Comparison of ENCODE assay signal across 8 cellular contexts in genomic region chr1:53062731-53063591, GRCh38. TPM values are rescaled to one million over a fixed set of nuclear protein-coding genes. Genes with fewer than 3 reads are reported as not detected.
A peak's percentile ranks its signal among the peaks of the same experiment; 100 is the strongest.
DNase-seq lines count a peak whose midpoint lies in the region; ATAC-seq, FAIRE-seq and TF ChIP-seq lines count a peak whose summit lies in the region.
"Had no signal": no experiment of that assay in that cellular context is flagged by ENCODE, and none has a peak within 500 bp of the region (broad histone marks: within the 10 kb centered on the region; RNA-seq: fewer than 3 reads in every experiment).

No MANE protein-coding gene starts in this region.

- peaks cover 4% of the 10 kb centered on the region; the same call in 1 of the 2 replicates for H3K27me3 Mint-ChIP-seq in HFFc6 (ENCODE audit: insufficient read depth)
- peaks cover 48% of the 10 kb centered on the region for H3K27me3 Mint-ChIP-seq in stimulated activated naive CD8-positive, alpha-beta T cell treated with anti-CD3 and anti-CD28 coated beads, Interleukin-15, Interleukin-2, amounts not matched to agents 100 ng/mL and 50 ng/mL, for 24 hours

- TF ChIP-seq CTCF in HFFc6 (IDR thresholded peaks at IDR 0.05) = peak; percentile 25; the same call in 1 of the 2 replicates
- TF ChIP-seq CTCF in colonic mucosa (IDR thresholded peaks at IDR 0.05) = no peak
- TF ChIP-seq CTCF in HepG2 (CRISPR knock-in tag; IDR thresholded peaks at IDR 0.05) = no peak

- H3K9ac ChIP-seq in colonic mucosa (ENCODE audit: low read depth in 2 of 2, low read length in 2 of 2) (peak overlapping the region in 1 of 2 donors; percentile 63), HepG2 (ENCODE audit: insufficient read depth, low read depth, low read length) (no peak overlapping the region)
- H3K9ac ChIP-seq: KMS-11 had no signal

- TF ChIP-seq RAD21 in HepG2 (CRISPR knock-in tag; IDR thresholded peaks at IDR 0.05) = no peak

- CTCF ChIA-PET in HepG2 (lab: Yijun Ruan, JAX; ENCODE audit: low intra/inter-chr PET ratio, low total read pairs) = no interaction called here

- peak overlapping the region; percentile 80 for H3K4me3 Mint-ChIP-seq in HFFc6
- peak overlapping the region; percentile 17 for H3K4me3 Mint-ChIP-seq in stimulated activated naive CD8-positive, alpha-beta T cell treated with anti-CD3 and anti-CD28 coated beads, Interleukin-15, Interleukin-2, amounts not matched to agents 100 ng/mL and 50 ng/mL, for 24 hours

- TF ChIP-seq EP300 in HepG2 (IDR thresholded peaks at IDR 0.05; ENCODE audit: low read depth in 2 of 2, low read length in 2 of 2) = no peak
- TF ChIP-seq EP300 in HepG2 (CRISPR knock-in tag; IDR thresholded peaks at IDR 0.05; ENCODE audit: borderline replicate concordance) = no peak

- no peaks in the 10 kb centered on the region for H3K36me3 Mint-ChIP-seq in HFFc6 (ENCODE audit: low read depth)
- H3K36me3 Mint-ChIP-seq in stimulated activated naive CD8-positive, alpha-beta T cell treated with anti-CD3 and anti-CD28 coated beads, Interleukin-15, Interleukin-2, amounts not matched to agents 100 ng/mL and 50 ng/mL, for 24 hours (ENCODE audit: low read depth) = no peaks in the 10 kb centered on the region

- H3K4me1 ChIP-seq in colonic mucosa (no peaks in the 10 kb centered on the region), HepG2 (ENCODE audit: insufficient read depth, low read length) (no peaks in the 10 kb centered on the region)

- no peak overlapping the region for H3K27ac Mint-ChIP-seq in HFFc6
- no peak overlapping the region for H3K27ac Mint-ChIP-seq in stimulated activated naive CD8-positive, alpha-beta T cell treated with anti-CD3 and anti-CD28 coated beads, Interleukin-15, Interleukin-2, amounts not matched to agents 100 ng/mL and 50 ng/mL, for 24 hours

- H3K79me2 ChIP-seq in HepG2 (ENCODE audit: insufficient read depth, low read length) = no peaks in the 10 kb centered on the region

- H3K4me1 Mint-ChIP-seq in HFFc6 (ENCODE audit: low read depth) = peaks cover 28% of the 10 kb centered on the region
- no peaks in the 10 kb centered on the region for H3K4me1 Mint-ChIP-seq in stimulated activated naive CD8-positive, alpha-beta T cell treated with anti-CD3 and anti-CD28 coated beads, Interleukin-15, Interleukin-2, amounts not matched to agents 100 ng/mL and 50 ng/mL, for 24 hours (ENCODE audit: low read depth)

- POLR2A ChIA-PET in HepG2 (lab: Yijun Ruan, JAX) = no interaction called here

- DNase-seq in HFFc6 (no peak), colonic mucosa (no peak), HepG2 (ENCODE audit: low spot score) (no peak), globus pallidus (ENCODE audit: low spot score) (no peak)

- H3K4me3 ChIP-seq in colonic mucosa (peak overlapping the region; percentile 37), HepG2 (replicated peaks in 1 of 3; ENCODE audit: insufficient read depth in 1 of 3, low read depth in 2 of 3, low read length in 3 of 3) (no peak overlapping the region)

- no peaks in the 10 kb centered on the region for H3K9me3 Mint-ChIP-seq in HFFc6
- H3K9me3 Mint-ChIP-seq in stimulated activated naive CD8-positive, alpha-beta T cell treated with anti-CD3 and anti-CD28 coated beads, Interleukin-15, Interleukin-2, amounts not matched to agents 100 ng/mL and 50 ng/mL, for 24 hours = no peaks in the 10 kb centered on the region

- TF ChIP-seq POLR2A in HepG2 (IDR thresholded peaks at IDR 0.05; ENCODE audit: insufficient read depth in 1 of 2, low read depth in 2 of 2, low read length in 2 of 2) = no peak

- no peaks in the 10 kb centered on the region for H4K20me1 ChIP-seq in HepG2 (ENCODE audit: insufficient read depth, low read length)

- H3K9me3 ChIP-seq in colonic mucosa (no peaks in the 10 kb centered on the region), HepG2 (ENCODE audit: low read length) (no peaks in the 10 kb centered on the region)

- no peak for ATAC-seq in HepG2
- no peak for ATAC-seq in GM18498 (IDR thresholded peaks at IDR 0.05; ENCODE audit: unreplicated experiment)
- ATAC-seq in GM18858 (IDR thresholded peaks at IDR 0.05; ENCODE audit: unreplicated experiment) = no peak

- intact Hi-C loops in colonic mucosa (cut with DNase I) (no loop called here), HepG2 (cut with micrococcal nuclease; ENCODE audit: unreplicated experiment) (no loop called here)

- H3K27ac ChIP-seq in colonic mucosa = no peak overlapping the region
- no peak overlapping the region for H3K27ac ChIP-seq in HepG2 (ENCODE audit: extremely low read length, insufficient read depth, low read length)
- H3K27ac ChIP-seq: KMS-11 had no signal

- BruUV-seq in HepG2 (replicated peaks; lab: Mats Ljungman, UMichigan) = no TSS peak

- no peak overlapping the region for H3K4me2 ChIP-seq in HepG2 (ENCODE audit: low read depth, low read length)
- H3K4me2 ChIP-seq: KMS-11 had no signal

- peaks cover 32% of the 10 kb centered on the region for H3K27me3 ChIP-seq in colonic mucosa
- peaks cover 4 to 20% of the 10 kb centered on the region in 2 experiments for H3K27me3 ChIP-seq in HepG2 (ENCODE audit: control insufficient read depth in 1 of 2, insufficient read depth in 2 of 2, low read length in 2 of 2)

- WGBS in HepG2 (ENCODE audit: low lambda C conversion rate) = 87% methylated on average over 51 of the region's 58 CpGs

- no peak for FAIRE-seq in HepG2 (lab: Jason Lieb, UNC)

- H3K36me3 ChIP-seq in colonic mucosa = no peaks in the 10 kb centered on the region
- no peaks in the 10 kb centered on the region for H3K36me3 ChIP-seq in HepG2 (replicated peaks in 1 of 2; ENCODE audit: control insufficient read depth in 1 of 2, insufficient read depth in 2 of 2, low read length in 2 of 2)

- H2AFZ ChIP-seq in HepG2 (ENCODE audit: low read length) = no peak overlapping the region

- in situ Hi-C loops in HepG2 (cut with HindIII; ENCODE audit: extremely low pct_ligation_motif_present, low pct_unique_long_range_greater_than_20kb) = no loop called here

TF ChIP-seq in HepG2, 621 proteins besides CTCF, POLR2A, EP300 and RAD21:
- TF ChIP-seq ZBTB33 (CRISPR knock-in tag; IDR thresholded peaks at IDR 0.05) = 0 out of 2 replicates have a peak, but pooled peaks have one; percentile 24
- TF ChIP-seq ZNF549 (CRISPR knock-in tag; IDR thresholded peaks at IDR 0.05) = no peak

RNA-seq across cellular contexts. Expression of gene PODN, which starts 0.9 kb away (rescaled TPM):
- 10 to 100 TPM in 5 of 6 experiments, 1 to 10 TPM in 1; 9.4 to 12.9 (median 10.8) TPM for total RNA-seq in HFFc6 (2021; fragmentation: NEBNext Ultra II Directional; extraction: Animal tissue kit (Norgen Biotek cat#: 25700))
- total RNA-seq in colonic mucosa (1 to 10 TPM; 3.2 to 9.1 TPM), HepG2 (2016; rRNA removed; fragmentation: Illumina TruSeq; extraction: Trizol) (not detected in 2 replicates)
- not detected in 2 replicates for total RNA-seq in HepG2 (2016; cell fraction: cytosol; rRNA removed; fragmentation: Illumina TruSeq; extraction: Trizol; ENCODE audit: low read depth)
- total RNA-seq in HepG2 (2016; cell fraction: insoluble cytoplasmic fraction; rRNA removed; fragmentation: Illumina TruSeq; extraction: Trizol) = not detected in 2 replicates
- total RNA-seq in HepG2 (2016; cell fraction: membrane; rRNA removed; fragmentation: Illumina TruSeq; extraction: Trizol) = not detected in 2 replicates
- not detected in 2 replicates for total RNA-seq in HepG2 (2016; cell fraction: nucleus; rRNA removed; fragmentation: Illumina TruSeq; extraction: Trizol)
- 0.10 and 0.13 TPM in 2 replicates for polyA plus RNA-seq in HepG2 (2011; rRNA removed)
- polyA plus RNA-seq in HepG2 (2011; cell fraction: cytosol; rRNA removed) = 0.03 TPM in 1 of 2 replicates, not detected in the other
- 0.29 and 0.56 TPM in 2 replicates for polyA plus RNA-seq in HepG2 (2011; cell fraction: nucleus; rRNA removed)
- 0.38 and 0.40 TPM in 2 replicates for polyA plus RNA-seq in HepG2 (2012)
- polyA plus RNA-seq in HepG2 (2016; cell fraction: cytosol; fragmentation: Illumina TruSeq; extraction: Trizol; ENCODE audit: low read depth) = not detected in 2 replicates
- not detected in 2 replicates for polyA plus RNA-seq in HepG2 (2016; cell fraction: insoluble cytoplasmic fraction; fragmentation: Illumina TruSeq; extraction: Trizol; ENCODE audit: low read depth)
- polyA plus RNA-seq in HepG2 (2016; cell fraction: membrane; fragmentation: Illumina TruSeq; extraction: Trizol; ENCODE audit: low read depth) = not detected in 2 replicates
- polyA plus RNA-seq in HepG2 (2016; cell fraction: nucleus; fragmentation: Illumina TruSeq; extraction: Trizol; ENCODE audit: insufficient read depth, low read depth) = not detected in 2 replicates
- polyA minus RNA-seq in HepG2 (2011; rRNA and poly(A)+ RNA removed; ENCODE audit: low replicate concordance) = 0.10 TPM in 1 of 2 replicates, not detected in the other
- polyA minus RNA-seq in HepG2 (2011; cell fraction: cytosol; rRNA and poly(A)+ RNA removed) = not detected in 2 replicates
- 0.25 TPM in 1 of 2 replicates, not detected in the other for polyA minus RNA-seq in HepG2 (2011; cell fraction: nucleus; rRNA and poly(A)+ RNA removed)
